ENCODE assay signal across 19 cellular contexts in genomic region chr2:173157894-173158293, GRCh38.
DNase-seq lines count a peak whose midpoint lies in the region; TF ChIP-seq lines count a peak whose summit lies in the region.
"Had no signal": no experiment of that assay in that cellular context is flagged by ENCODE, and none has a peak within 500 bp of the region (broad histone marks: within the 10 kb centered on the region; RNA-seq: fewer than 3 reads in every experiment).

No MANE protein-coding gene starts in this region.

- H3K27me3 ChIP-seq in left ventricle myocardium inferior (ENCODE audit: low read depth): no peaks in the 10 kb centered on the region
- H3K27me3 ChIP-seq in right atrium auricular region: no peaks in the 10 kb centered on the region

- peaks cover 5% of the 10 kb centered on the region for H3K36me3 ChIP-seq in left ventricle myocardium inferior
- no peaks in the 10 kb centered on the region for H3K36me3 ChIP-seq in right atrium auricular region

- H3K27me3 Mint-ChIP-seq in dendritic cell treated with granulocyte-macrophage colony-stimulating factor and Interleukin-4, amounts not matched to agents 40 ng/mL and 50 ng/mL, for 4 days: no peaks in the 10 kb centered on the region
- H3K27me3 Mint-ChIP-seq in nephron progenitor cell (ENCODE audit: low read depth, poor library complexity): no peaks in the 10 kb centered on the region
- H3K27me3 Mint-ChIP-seq: CD8-positive, alpha-beta memory T cell had no signal

- H3K27ac ChIP-seq in left ventricle myocardium inferior (replicated peaks) (peak overlapping the region; percentile 69), right atrium auricular region (no peak overlapping the region)
- H3K27ac ChIP-seq: C4-2B had no signal

- no peaks in the 10 kb centered on the region for H3K9me3 Mint-ChIP-seq in dendritic cell treated with granulocyte-macrophage colony-stimulating factor and Interleukin-4, amounts not matched to agents 40 ng/mL and 50 ng/mL, for 4 days
- peaks cover 31% of the 10 kb centered on the region for H3K9me3 Mint-ChIP-seq in nephron progenitor cell

- intact Hi-C loops in left ventricle myocardium inferior (cut with micrococcal nuclease): no loop called here
- intact Hi-C loops in dendritic cell treated with granulocyte-macrophage colony-stimulating factor and Interleukin-4, amounts not matched to agents 40 ng/mL and 50 ng/mL, for 4 days (cut with micrococcal nuclease): no loop called here

- H3K9me3 ChIP-seq in left ventricle myocardium inferior (replicated peaks): no peaks in the 10 kb centered on the region
- H3K9me3 ChIP-seq in right atrium auricular region: no peaks in the 10 kb centered on the region

- H3K27ac Mint-ChIP-seq in dendritic cell treated with granulocyte-macrophage colony-stimulating factor and Interleukin-4, amounts not matched to agents 40 ng/mL and 50 ng/mL, for 4 days: peak overlapping the region; percentile 57
- H3K27ac Mint-ChIP-seq in nephron progenitor cell: peak overlapping the region; percentile 37
- H3K27ac Mint-ChIP-seq: CD8-positive, alpha-beta memory T cell had no signal

- H3K4me1 ChIP-seq in left ventricle myocardium inferior (peaks cover 70% of the 10 kb centered on the region), right atrium auricular region (peaks cover 0 to 36% of the 10 kb centered on the region in 2 donors)

- H3K4me3 ChIP-seq in left ventricle myocardium inferior: no peak overlapping the region
- no peak overlapping the region for H3K4me3 ChIP-seq in right atrium auricular region

- H3K4me3 Mint-ChIP-seq in dendritic cell treated with granulocyte-macrophage colony-stimulating factor and Interleukin-4, amounts not matched to agents 40 ng/mL and 50 ng/mL, for 4 days: no peak overlapping the region
- H3K4me3 Mint-ChIP-seq in nephron progenitor cell: no peak overlapping the region
- H3K4me3 Mint-ChIP-seq: CD8-positive, alpha-beta memory T cell had no signal

- peaks cover 50% of the 10 kb centered on the region for H3K4me1 Mint-ChIP-seq in dendritic cell treated with granulocyte-macrophage colony-stimulating factor and Interleukin-4, amounts not matched to agents 40 ng/mL and 50 ng/mL, for 4 days (ENCODE audit: low read depth)
- H3K4me1 Mint-ChIP-seq in nephron progenitor cell: peaks cover 5% of the 10 kb centered on the region
- H3K4me1 Mint-ChIP-seq: CD8-positive, alpha-beta memory T cell had no signal

- no peak for DNase-seq in left ventricle myocardium inferior
- DNase-seq in right atrium auricular region (ENCODE audit: low spot score): no peak
- DNase-seq in nephron progenitor cell: no peak
- DNase-seq in COLO668 (lab: John Stamatoyannopoulos, UW; ENCODE audit: unreplicated experiment): no peak
- no peak for DNase-seq in kidney glomerular epithelial cell (lab: John Stamatoyannopoulos, UW)
- DNase-seq in UCSD-AML1 (lab: John Stamatoyannopoulos, UW; ENCODE audit: unreplicated experiment): no peak
- DNase-seq in KG1 (lab: John Stamatoyannopoulos, UW): no peak
- DNase-seq: CD8-positive, alpha-beta memory T cell; DMS53; GDM1; GOT3; HCEC 1CT; MV-4-11; NCI-H2029 treated with DMSO at 0.1 percent for 48 hours; NCI-H345; NCI-H524; SHP77 treated with DMSO at 0.1 percent for 48 hours had no signal

- peaks cover 40% of the 10 kb centered on the region for H3K36me3 Mint-ChIP-seq in dendritic cell treated with granulocyte-macrophage colony-stimulating factor and Interleukin-4, amounts not matched to agents 40 ng/mL and 50 ng/mL, for 4 days (ENCODE audit: low read depth)
- peaks cover 52% of the 10 kb centered on the region for H3K36me3 Mint-ChIP-seq in nephron progenitor cell (ENCODE audit: low read depth)

- TF ChIP-seq CTCF in left ventricle myocardium inferior (IDR thresholded peaks at IDR 0.05; ENCODE audit: borderline replicate concordance) (no peak), right atrium auricular region (IDR thresholded peaks at IDR 0.05) (no peak), nephron progenitor cell (IDR thresholded peaks at IDR 0.05) (no peak)
